ENCODE assay signal across 8 cellular contexts in genomic region chr10:43105119-43105792, GRCh38. TPM values are rescaled to one million over a fixed set of nuclear protein-coding genes. Genes with fewer than 3 reads are reported as not detected.
DNase-seq lines count a peak whose midpoint lies in the region; ATAC-seq and TF ChIP-seq lines count a peak whose summit lies in the region.

No MANE protein-coding gene starts in this region.

- DNase-seq in GDM1 (lab: John Stamatoyannopoulos, UW) = peak; percentile 63
- peak; percentile 51 for DNase-seq in GOT3 (lab: John Stamatoyannopoulos, UW)
- DNase-seq in LHCN-M2 (ENCODE audit: low read depth) = peak; percentile 61
- peak; percentile 38 to 78 (median 66) for DNase-seq in T-cell
- peak; percentile 75 to 86 (median 83) for DNase-seq in adrenal gland
- peak; percentile 88 for DNase-seq in left ventricle myocardium superior
- peak; percentile 90 for DNase-seq in posterior vena cava (ENCODE audit: low spot score)
- DNase-seq in upper lobe of left lung = peak; percentile 83 to 96

- no peaks in the 10 kb centered on the region for H3K9me3 Mint-ChIP-seq in T-cell

- H3K27me3 Mint-ChIP-seq in T-cell = peaks cover 21 to 24% of the 10 kb centered on the region in 2 donors

- no peak for TF ChIP-seq EP300 in upper lobe of left lung (IDR thresholded peaks at IDR 0.05)

- intact Hi-C loops in adrenal gland (cut with DNase I) (loop anchor here (2.0 to 5.0 kb wide), 2 partner anchors 238 kb away; no protein-coding TSS in a partner anchor), left ventricle myocardium superior (cut with micrococcal nuclease) (no loop called here), posterior vena cava (cut with DNase I) (loop anchor here (5.0 kb wide), 2 partner anchors 238 to 353 kb away; no protein-coding TSS in a partner anchor)

- H3K4me3 ChIP-seq in adrenal gland (peak overlapping the region in 2 of 4 donors; percentile 23 to 52), upper lobe of left lung (peak overlapping the region; percentile 44 to 59 (median 52))

- H3K36me3 Mint-ChIP-seq in T-cell = no peaks in the 10 kb centered on the region

- H3K36me3 ChIP-seq in adrenal gland (replicated peaks in 1 of 2) (no peaks in the 10 kb centered on the region), upper lobe of left lung (no peaks in the 10 kb centered on the region)

- TF ChIP-seq CTCF in adrenal gland (IDR thresholded peaks at IDR 0.05) (peak; percentile 98 to 100 (median 100)), upper lobe of left lung (IDR thresholded peaks at IDR 0.05) (peak; percentile 99 to 100 (median 99))

- H3K9me3 ChIP-seq in adrenal gland (replicated peaks in 1 of 3) = no peaks in the 10 kb centered on the region
- no peaks in the 10 kb centered on the region for H3K9me3 ChIP-seq in upper lobe of left lung

- CTCF ChIA-PET in T-cell (lab: Charles Lee) = interaction anchor here in 1 of 2 donors (0.8 kb wide), 1 partner anchor 351 kb away, joined by 3 read pairs; no protein-coding TSS in a partner anchor

- peak overlapping the region; percentile 70 to 76 (median 74) for H3K4me3 Mint-ChIP-seq in T-cell

- TF ChIP-seq POLR2A in adrenal gland (IDR thresholded peaks at IDR 0.05) (no peak), upper lobe of left lung (IDR thresholded peaks at IDR 0.05) (peak in 1 of 4 donors; percentile 25)

- peaks cover 3 to 17% of the 10 kb centered on the region in 2 donors for H3K4me1 ChIP-seq in adrenal gland (replicated peaks in 1 of 2)
- H3K4me1 ChIP-seq in upper lobe of left lung = peaks cover 11 to 16% (median 13%) of the 10 kb centered on the region in 4 donors

- POLR2A ChIA-PET in T-cell (lab: Charles Lee) = interaction anchor here in 1 of 2 donors (0.5 kb wide), 1 partner anchor 339 kb away, joined by 4 read pairs; no protein-coding TSS in a partner anchor

- H3K27ac ChIP-seq in adrenal gland (peak overlapping the region in 3 of 5 donors; percentile 17 to 79 (median 64)), upper lobe of left lung (no peak overlapping the region)

- H3K4me1 Mint-ChIP-seq in T-cell = peaks cover 0 to 8% (median 3%) of the 10 kb centered on the region in 3 donors

- no peak overlapping the region for H3K27ac Mint-ChIP-seq in T-cell

- H3K27me3 ChIP-seq in adrenal gland = no peaks in the 10 kb centered on the region
- peaks cover 0 to 10% (median 3%) of the 10 kb centered on the region in 4 donors for H3K27me3 ChIP-seq in upper lobe of left lung

- ATAC-seq in T-cell (replicated peaks in 1 of 4) = peak; percentile 91 to 95 (median 92)
- peak; percentile 97 for ATAC-seq in left ventricle myocardium superior
- ATAC-seq in upper lobe of left lung (ENCODE audit: low FRiP score in 2 of 2) = peak; percentile 87 to 98

- 0 to 1% (median 0%) methylated on average over 1 to 64 of the region's 64 CpGs for WGBS in adrenal gland, 4 donors
- WGBS in upper lobe of left lung, 2 donors = 0 to 2% methylated on average over 4 to 39 of the region's 64 CpGs

RNA-seq across cellular contexts. Expression of gene RET, which starts 28.4 kb away (rescaled TPM):
- under 0.01 TPM in 1 of 2 replicates, not detected in the other for total RNA-seq in LHCN-M2 (2014; rRNA removed)
- polyA plus RNA-seq in LHCN-M2 (2012) = 0.06 TPM
- under 1 TPM in 3 of 5 donors, not detected in 2; 0.13 to 0.25 (median 0.15) TPM for total RNA-seq in T-cell
- total RNA-seq in adrenal gland = 10 to 100 TPM in 3 of 8 donors, 1 to 10 TPM in 5; 1.6 to 43.6 (median 3.7) TPM
- 10 to 100 TPM in 2 of 3 donors, 1 to 10 TPM in 1; 8.1 to 34.1 (median 24.3) TPM for polyA plus RNA-seq in adrenal gland
- total RNA-seq in left ventricle myocardium superior = 8.4 TPM
- total RNA-seq in posterior vena cava = 1 to 10 TPM; 1.0 to 1.3 TPM
- total RNA-seq in upper lobe of left lung = under 1 TPM in 5 of 6 donors, not detected in 1; 0.11 to 0.98 (median 0.30) TPM

RNA-seq across cellular contexts. Expression of gene CSGALNACT2, which starts 33.0 kb away (rescaled TPM):
- total RNA-seq in LHCN-M2 (2014; rRNA removed) = 13.1 and 13.4 TPM in 2 replicates
- polyA plus RNA-seq in LHCN-M2 (2012) = 7.1 TPM
- 10 to 100 TPM; 36.5 to 46.1 (median 41.9) TPM for total RNA-seq in T-cell
- total RNA-seq in adrenal gland = 10 to 100 TPM in 7 of 8 donors, 1 to 10 TPM in 1; 7.9 to 19.4 (median 13.5) TPM
- polyA plus RNA-seq in adrenal gland = 10 to 100 TPM in 1 of 3 donors, 1 to 10 TPM in 2; 5.8 to 15.3 (median 6.5) TPM
- total RNA-seq in left ventricle myocardium superior = 7.7 TPM
- 10 to 100 TPM; 31.1 to 31.8 TPM for total RNA-seq in posterior vena cava
- 10 to 100 TPM; 30.5 to 47.1 (median 35.1) TPM for total RNA-seq in upper lobe of left lung

Comparison
In these comparisons a context has a peak if more than half of its experiments do, and no peak if none do; other contexts are left out.
1. H3K27ac ChIP-seq: peak in adrenal gland (3 of 5); none in upper lobe of left lung (0 of 4).
2. Peak in every context shown above with its lines, with median percentiles within 50 percentile points of each other: DNase-seq and ATAC-seq.